ENCODE assay signal across 20 cellular contexts in genomic region chr6:155219858-155220301, GRCh38. TPM values are rescaled to one million over a fixed set of nuclear protein-coding genes. Genes with fewer than 3 reads are reported as not detected.
DNase-seq lines count a peak whose midpoint lies in the region; ATAC-seq and TF ChIP-seq lines count a peak whose summit lies in the region.
"Had no signal": no experiment of that assay in that cellular context is flagged by ENCODE, and none has a peak within 500 bp of the region (broad histone marks: within the 10 kb centered on the region; RNA-seq: fewer than 3 reads in every experiment).

No MANE protein-coding gene starts in this region.

- ATAC-seq in Right ventricle myocardium inferior (peak; percentile 39), GM21360 (IDR thresholded peaks at IDR 0.05; ENCODE audit: unreplicated experiment) (no peak)
- ATAC-seq: left lobe of liver, T-helper 17 cell had no signal

- TF ChIP-seq RAD21 in neural cell (conservative IDR thresholded peaks at IDR 0.05): no peak

- H3K27me3 ChIP-seq in left ventricle myocardium inferior (ENCODE audit: low read depth) (no peaks in the 10 kb centered on the region), neural cell (ENCODE audit: insufficient read depth, low read depth, low read length) (no peaks in the 10 kb centered on the region), thyroid gland (no peaks in the 10 kb centered on the region)

- no peak overlapping the region for H3K9ac ChIP-seq in neural cell (ENCODE audit: low read length)
- H3K9ac ChIP-seq: KMS-11 had no signal

- no peak for TF ChIP-seq EP300 in neural cell (conservative IDR thresholded peaks at IDR 0.05; ENCODE audit: poor library complexity, severe bottlenecking)

- peaks cover 3% of the 10 kb centered on the region for H3F3A ChIP-seq in neural cell (ENCODE audit: insufficient read depth, low read length, poor library complexity, severe bottlenecking)

- H3K36me3 ChIP-seq in left ventricle myocardium inferior (no peaks in the 10 kb centered on the region), neural cell (ENCODE audit: insufficient read depth, low read length) (no peaks in the 10 kb centered on the region), thyroid gland (no peaks in the 10 kb centered on the region)

- H3K27ac ChIP-seq in left ventricle myocardium inferior (replicated peaks): no peak overlapping the region
- H3K27ac ChIP-seq in neural cell (ENCODE audit: low read length): peak overlapping the region; percentile 45
- peak overlapping the region; percentile 78 to 92 (median 90) for H3K27ac ChIP-seq in thyroid gland
- H3K27ac ChIP-seq: KMS-11, psoas muscle had no signal

- H3K4me3 ChIP-seq in left ventricle myocardium inferior (no peak overlapping the region), neural cell (ENCODE audit: low read length) (peak overlapping the region; percentile 68), thyroid gland (replicated peaks in 1 of 3) (no peak overlapping the region)
- H3K4me3 ChIP-seq: psoas muscle had no signal

- H4K20me1 ChIP-seq in neural cell (ENCODE audit: insufficient read depth): no peaks in the 10 kb centered on the region

- H3K79me2 ChIP-seq in neural cell (replicated peaks; ENCODE audit: insufficient read depth, low read length): peaks cover 57% of the 10 kb centered on the region

- TF ChIP-seq CTCF in left ventricle myocardium inferior (IDR thresholded peaks at IDR 0.05; ENCODE audit: borderline replicate concordance) (no peak), neural cell (IDR thresholded peaks at IDR 0.05; ENCODE audit: poor library complexity, severe bottlenecking) (no peak), thyroid gland (IDR thresholded peaks at IDR 0.05) (no peak)

- H3K9me3 ChIP-seq in left ventricle myocardium inferior (replicated peaks) (no peaks in the 10 kb centered on the region), neural cell (ENCODE audit: low read length) (no peaks in the 10 kb centered on the region), thyroid gland (no peaks in the 10 kb centered on the region)
- H3K9me3 ChIP-seq: psoas muscle had no signal

- no peak for TF ChIP-seq POLR2A in thyroid gland (IDR thresholded peaks at IDR 0.05)

- no peak for DNase-seq in Right ventricle myocardium inferior (ENCODE audit: missing footprints)
- DNase-seq in left ventricle myocardium inferior: no peak
- peak; percentile 32 for DNase-seq in cerebellum (ENCODE audit: low spot score)
- peak; percentile 84 for DNase-seq in thyroid gland
- DNase-seq in DMS 273 treated with DMSO at 0.1 percent for 48 hours (lab: John Stamatoyannopoulos, UW): no peak
- no peak for DNase-seq in putamen (ENCODE audit: low spot score)
- DNase-seq: activated B cell treated with CpG ODN at 0.5 μM for 24 hours; activated effector memory CD4-positive, alpha-beta T cell treated with anti-CD3 and anti-CD28 coated beads, Interleukin-2, amount 50 U/mL, for 16 hours; GOT3; NCI-H1417 treated with DMSO at 0.1 percent for 48 hours; NCI-H226; psoas muscle; SHP77 treated with DMSO at 0.1 percent for 48 hours; stimulated activated CD4-positive, alpha-beta T cell treated with anti-CD3 and anti-CD28 coated beads, Interleukin-15, amount 100 ng/mL, for 24 hours; T-helper 17 cell had no signal

- H3K4me2 ChIP-seq in neural cell (ENCODE audit: low read length): no peak overlapping the region
- H3K4me2 ChIP-seq: KMS-11 had no signal

- intact Hi-C loops in Right ventricle myocardium inferior (cut with DNase I): no loop called here
- intact Hi-C loops in left ventricle myocardium inferior (cut with micrococcal nuclease): no loop called here
- intact Hi-C loops in thyroid gland (cut with DNase I): no loop called here

- no peaks in the 10 kb centered on the region for H3K9me2 ChIP-seq in neural cell (ENCODE audit: insufficient read depth, low read length)

- 29 to 37% methylated on average over 5 of the region's 5 CpGs for WGBS in thyroid gland, 2 donors

- H3K4me1 ChIP-seq in left ventricle myocardium inferior (no peaks in the 10 kb centered on the region), thyroid gland (peaks cover 27 to 53% of the 10 kb centered on the region in 2 donors)
- H3K4me1 ChIP-seq: psoas muscle had no signal

- H2AFZ ChIP-seq in neural cell (ENCODE audit: low read depth, low read length): no peak overlapping the region

TF ChIP-seq in neural cell, 6 proteins besides CTCF, POLR2A, EP300 and RAD21:
- no peak for TF ChIP-seq MXI1 (conservative IDR thresholded peaks at IDR 0.05; ENCODE audit: poor library complexity, severe bottlenecking)
- TF ChIP-seq SMC3 (conservative IDR thresholded peaks at IDR 0.05; ENCODE audit: poor library complexity): no peak

RNA-seq across cellular contexts. Expression of gene CLDN20, which starts 43.9 kb away (rescaled TPM):
- total RNA-seq in Right ventricle myocardium inferior (0.19 TPM), left ventricle myocardium inferior (not detected), cerebellum (not detected), thyroid gland (not detected)
- 1.2 TPM in 1 of 2 replicates, not detected in the other for polyA plus RNA-seq in neural cell
- polyA minus RNA-seq in neural cell: not detected in 2 replicates
- total RNA-seq: activated B cell treated with CpG ODN at 0.5 μM for 24 hours, astrocyte, left lobe of liver, psoas muscle, T-helper 17 cell had no signal

Comparison
In these comparisons a context has a peak if more than half of its experiments do, and no peak if none do; other contexts are left out.
1. DNase-seq: peak in cerebellum (single experiment) and thyroid gland (2 of 2); none in Right ventricle myocardium inferior (single experiment), left ventricle myocardium inferior (single experiment), DMS 273 treated with DMSO at 0.1 percent for 48 hours (single experiment) and putamen (single experiment).